12 cellular contexts compared by ENCODE assay signal in the genomic region with DNA sequence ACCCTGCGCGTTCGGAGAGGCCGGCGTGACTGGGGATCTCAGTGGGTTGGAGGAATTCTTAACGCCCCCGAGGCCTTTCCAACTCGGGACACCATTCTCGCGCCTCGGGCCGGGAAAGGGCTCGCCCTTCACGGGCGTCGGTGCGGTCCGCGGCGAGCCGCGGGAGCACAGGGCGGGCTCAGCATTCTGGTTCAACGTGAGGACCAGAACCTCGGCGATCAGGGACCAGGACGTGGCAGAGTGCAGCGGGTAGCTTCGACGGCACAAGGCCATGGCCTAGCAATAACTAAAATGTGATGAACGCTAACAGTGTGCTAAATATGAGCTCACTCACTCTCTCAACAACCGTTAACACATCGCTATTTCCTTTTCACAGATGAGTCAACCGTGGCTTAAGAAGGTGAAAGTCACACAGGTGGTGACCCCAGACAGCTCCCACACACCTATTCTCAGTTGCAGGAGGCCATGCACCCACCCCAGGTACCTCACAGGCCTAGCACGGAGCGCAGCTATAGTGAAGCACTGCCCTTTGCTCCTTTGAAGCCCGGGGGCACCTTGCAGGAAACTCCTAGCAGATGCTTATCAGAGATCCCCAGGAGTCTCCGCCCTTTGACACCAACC. TPM values are rescaled to one million over a fixed set of nuclear protein-coding genes. Genes with fewer than 3 reads are reported as not detected.
DNase-seq lines count a peak whose midpoint lies in the region; ATAC-seq and TF ChIP-seq lines count a peak whose summit lies in the region.
"Had no signal": no experiment of that assay in that cellular context is flagged by ENCODE, and none has a peak within 500 bp of the region (broad histone marks: within the 10 kb centered on the region; RNA-seq: fewer than 3 reads in every experiment).

No MANE protein-coding gene starts in this region.

- TF ChIP-seq EP300 in sigmoid colon (IDR thresholded peaks at IDR 0.05) = no peak
- TF ChIP-seq EP300 in SK-N-SH (IDR thresholded peaks at IDR 0.05; ENCODE audit: borderline replicate concordance in 1 of 2, low read depth in 1 of 2, low read length in 1 of 2) = no peak

- no peak overlapping the region for H3K9ac ChIP-seq in SK-N-SH

- H3K4me3 ChIP-seq in AG04449 (ENCODE audit: low read depth, low read length) (peak overlapping the region; percentile 38), left lung (no peak overlapping the region), sigmoid colon (peak overlapping the region in 1 of 4 donors; percentile 16), SK-N-SH (ENCODE audit: low read depth in 2 of 2, low read length in 1 of 2) (peak overlapping the region in 1 of 2 experiments; percentile 37; a peak in 1 of 4 replicates)

- CTCF ChIA-PET in AG04449 (lab: Yijun Ruan, JAX) (interaction anchor here (0.6 to 6.2 kb wide), 25 partner anchors 8 to 726 kb away, joined by 3 to 73 read pairs (median 4); no protein-coding TSS in a partner anchor), RWPE1 (lab: Yijun Ruan, JAX) (interaction anchor here (0.6 to 2.8 kb wide), 5 partner anchors 106 to 703 kb away, joined by 3 to 9 read pairs (median 3); no protein-coding TSS in a partner anchor), SK-N-SH (lab: Yijun Ruan, JAX) (interaction anchor here (0.6 to 10.8 kb wide), 25 partner anchors 9 to 937 kb away, joined by 3 to 189 read pairs (median 3); no protein-coding TSS in a partner anchor)

- no peaks in the 10 kb centered on the region for H3K79me2 ChIP-seq in SK-N-SH (ENCODE audit: insufficient read depth)

- H3F3A ChIP-seq in SK-N-SH (replicated peaks; ENCODE audit: insufficient read depth) = no peaks in the 10 kb centered on the region

- POLR2A ChIA-PET in AG04449 (lab: Yijun Ruan, JAX) = no interaction called here
- POLR2A ChIA-PET in RWPE1 (lab: Yijun Ruan, JAX; ENCODE audit: low non-redundant PET) = no interaction called here
- POLR2A ChIA-PET in SK-N-SH (lab: Yijun Ruan, JAX) = no interaction called here

- no peak for TF ChIP-seq RAD21 in SK-N-SH (IDR thresholded peaks at IDR 0.05; ENCODE audit: low read length)

- no peak overlapping the region for H3K4me2 ChIP-seq in SK-N-SH

- TF ChIP-seq CTCF in AG04449 (IDR thresholded peaks at IDR 0.05; ENCODE audit: insufficient read depth, low read length, missing control alignments) = no peak
- TF ChIP-seq CTCF in RWPE1 (conservative IDR thresholded peaks at IDR 0.05; ENCODE audit: low read depth) = peak; percentile 4; the same call in 1 of the 2 replicates
- TF ChIP-seq CTCF in left lung (IDR thresholded peaks at IDR 0.05) = no peak
- no peak for TF ChIP-seq CTCF in sigmoid colon (IDR thresholded peaks at IDR 0.05)
- TF ChIP-seq CTCF in SK-N-SH (IDR thresholded peaks at IDR 0.05) = no peak

- H3K36me3 ChIP-seq in left lung = no peaks in the 10 kb centered on the region
- no peaks in the 10 kb centered on the region for H3K36me3 ChIP-seq in sigmoid colon
- no peaks in the 10 kb centered on the region for H3K36me3 ChIP-seq in SK-N-SH (replicated peaks in 1 of 2; ENCODE audit: control insufficient read depth in 1 of 2, insufficient read depth in 2 of 2, low read length in 1 of 2)

- H4K20me1 ChIP-seq in SK-N-SH (ENCODE audit: insufficient read depth) = no peaks in the 10 kb centered on the region

- ATAC-seq in GM19372 (IDR thresholded peaks at IDR 0.05; ENCODE audit: low read depth, unreplicated experiment) = peak; percentile 49
- ATAC-seq in left lung = peak; percentile 5

- 7 to 10% methylated on average over 38 of the region's 38 CpGs for WGBS in sigmoid colon, 2 donors
- WGBS in SK-N-SH (ENCODE audit: low lambda C conversion rate) = 69% methylated on average over 12 of the region's 38 CpGs

- H3K9me2 ChIP-seq in SK-N-SH = no peaks in the 10 kb centered on the region

- H3K27me3 ChIP-seq in left lung = peaks cover 100% of the 10 kb centered on the region in 2 donors
- peaks cover 63 to 100% (median 97%) of the 10 kb centered on the region in 3 donors for H3K27me3 ChIP-seq in sigmoid colon
- H3K27me3 ChIP-seq in SK-N-SH (ENCODE audit: insufficient read depth) = peaks cover 89% of the 10 kb centered on the region

- H3K4me1 ChIP-seq in left lung = peaks cover 7 to 47% of the 10 kb centered on the region in 2 donors
- peaks cover 0 to 54% (median 42%) of the 10 kb centered on the region in 4 donors for H3K4me1 ChIP-seq in sigmoid colon
- H3K4me1 ChIP-seq in SK-N-SH (ENCODE audit: control insufficient read depth in 1 of 2, insufficient read depth in 2 of 2, low read depth in 1 of 2, low read length in 1 of 2) = peaks cover 0 to 21% of the 10 kb centered on the region in 2 experiments; a peak in 2 of 4 replicates

- intact Hi-C loops in left lung (cut with DNase I) (no loop called here), sigmoid colon (cut with DNase I) (loop anchor here (2.0 to 10.0 kb wide), 3 partner anchors 96 to 703 kb away; partner anchors contain the start of gene RAB11FIP2)

- no peak overlapping the region for H3K27ac ChIP-seq in RWPE1
- H3K27ac ChIP-seq in left lung = no peak overlapping the region
- no peak overlapping the region for H3K27ac ChIP-seq in sigmoid colon
- H3K27ac ChIP-seq in SK-N-SH (ENCODE audit: low read depth in 2 of 2, low read length in 1 of 2) = no peak overlapping the region

- no peak for TF ChIP-seq POLR2A in sigmoid colon (IDR thresholded peaks at IDR 0.05)

- H2AFZ ChIP-seq in SK-N-SH (ENCODE audit: low read depth) = no peak overlapping the region

- H3K9me3 ChIP-seq in left lung (no peaks in the 10 kb centered on the region), sigmoid colon (no peaks in the 10 kb centered on the region), SK-N-SH (no peaks in the 10 kb centered on the region)

- no peak for DNase-seq in AG04449 (ENCODE audit: low read depth, low spot score)
- DNase-seq in RWPE1 (ENCODE audit: low spot score) = no peak
- no peak for DNase-seq in left lung
- DNase-seq in NCI-H2107 treated with DMSO at 0.1 percent for 48 hours (lab: John Stamatoyannopoulos, UW; ENCODE audit: unreplicated experiment) = no peak
- no peak for DNase-seq in NCI-H2196 (lab: John Stamatoyannopoulos, UW; ENCODE audit: unreplicated experiment)
- no peak for DNase-seq in sigmoid colon
- DNase-seq in SK-N-SH = no peak
- DNase-seq: activated CD4-positive, alpha-beta T cell treated with anti-CD3 and anti-CD28 coated beads, Interleukin-2, amount 50 U/mL, for 1 hour; central memory CD4-positive, alpha-beta T cell; stimulated activated naive CD4-positive, alpha-beta T cell treated with Interleukin-2 at 50 U/mL for 16 hours had no signal

TF ChIP-seq in SK-N-SH, 30 proteins besides CTCF, POLR2A, EP300 and RAD21 (continues in another document):
- TF ChIP-seq RXRA (IDR thresholded peaks at IDR 0.05; ENCODE audit: borderline replicate concordance, low read depth) (no peak), POLR2AphosphoS5 (IDR thresholded peaks at IDR 0.05; ENCODE audit: low read depth, low read length) (no peak), CHD2 (IDR thresholded peaks at IDR 0.05; ENCODE audit: low read length, partially characterized antibody) (no peak), SIN3A (IDR thresholded peaks at IDR 0.05; ENCODE audit: borderline replicate concordance, low read depth, low read length) (no peak), FOXJ3 (CRISPR knock-in tag; IDR thresholded peaks at IDR 0.05) (no peak), USF2 (IDR thresholded peaks at IDR 0.05; ENCODE audit: borderline replicate concordance, low read depth, low read length) (no peak), SMC3 (IDR thresholded peaks at IDR 0.05; ENCODE audit: low read depth, low read length) (no peak), MEF2A (IDR thresholded peaks at IDR 0.05; ENCODE audit: borderline replicate concordance, low read depth) (no peak), JUND (IDR thresholded peaks at IDR 0.05) (no peak), MXI1 (IDR thresholded peaks at IDR 0.05; ENCODE audit: low read depth, low read length) (no peak), PBX3 (IDR thresholded peaks at IDR 0.05) (no peak)
- TF ChIP-seq, protein P1, sequence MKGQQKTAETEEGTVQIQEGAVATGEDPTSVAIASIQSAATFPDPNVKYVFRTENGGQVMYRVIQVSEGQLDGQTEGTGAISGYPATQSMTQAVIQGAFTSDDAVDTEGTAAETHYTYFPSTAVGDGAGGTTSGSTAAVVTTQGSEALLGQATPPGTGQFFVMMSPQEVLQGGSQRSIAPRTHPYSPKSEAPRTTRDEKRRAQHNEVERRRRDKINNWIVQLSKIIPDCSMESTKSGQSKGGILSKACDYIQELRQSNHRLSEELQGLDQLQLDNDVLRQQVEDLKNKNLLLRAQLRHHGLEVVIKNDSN (IDR thresholded peaks at IDR 0.05; ENCODE audit: borderline replicate concordance, low read depth) = no peak

RNA-seq across cellular contexts. Expression of gene EMX2, which starts 4.5 kb away (rescaled TPM):
- total RNA-seq in left lung (not detected), sigmoid colon (under 1 TPM in 1 of 4 donors, not detected in 3; 0.36 TPM)
- polyA plus RNA-seq in sigmoid colon (not detected), SK-N-SH (2012; rRNA removed) (not detected in 2 replicates)
- not detected in 2 replicates for polyA plus RNA-seq in SK-N-SH (2012; cell fraction: cytosol; rRNA removed)
- not detected in 2 replicates for polyA plus RNA-seq in SK-N-SH (2012; cell fraction: nucleus; rRNA removed)
- total RNA-seq: CD4-positive, alpha-beta T cell had no signal
